In genomic region chr13:73303858-73304257, GRCh38 we compare ENCODE assay signal across 11 cellular contexts.
DNase-seq lines count a peak whose midpoint lies in the region; ATAC-seq and TF ChIP-seq lines count a peak whose summit lies in the region.
"Had no signal": no experiment of that assay in that cellular context is flagged by ENCODE, and none has a peak within 500 bp of the region (broad histone marks: within the 10 kb centered on the region; RNA-seq: fewer than 3 reads in every experiment).

No MANE protein-coding gene starts in this region.

- no peaks in the 10 kb centered on the region for H3K79me2 ChIP-seq in Karpas-422 (ENCODE audit: low read length)

- H3K9ac ChIP-seq in Karpas-422 (ENCODE audit: low read length): no peak overlapping the region

- H3K27me3 ChIP-seq in Karpas-422 (ENCODE audit: low read length): no peaks in the 10 kb centered on the region

- no peaks in the 10 kb centered on the region for H3K9me3 ChIP-seq in Karpas-422 (ENCODE audit: low read length)

- DNase-seq in activated T-cell treated with anti-CD3 and anti-CD28 coated beads for 24 hours (ENCODE audit: low read depth) (peak; percentile 9), RPMI8226 (peak; percentile 77), epithelial cell of proximal tubule (ENCODE audit: low read depth) (peak; percentile 83), Karpas-422 (no peak), AG08395 (ENCODE audit: low spot score) (no peak), left colon (no peak)
- no peak for DNase-seq in activated T-cell treated with anti-CD3 and anti-CD28 coated beads, Interleukin-2, amount 50 U/mL, for 1 hour
- peak; percentile 45 for DNase-seq in stimulated activated CD4-positive, alpha-beta T cell treated with anti-CD3 and anti-CD28 coated beads, Interleukin-4, amount 100 ng/mL, for 24 hours
- DNase-seq: activated CD4-positive, alpha-beta T cell treated with anti-CD3 and anti-CD28 coated beads, Interleukin-2, amount 50 U/mL, for 1 hour; NCI-H1417 treated with DMSO at 0.1 percent for 48 hours; NCI-H748 treated with DMSO at 0.1 percent for 48 hours had no signal

- no peak overlapping the region for H3K4me3 ChIP-seq in epithelial cell of proximal tubule (ENCODE audit: low read depth, low read length)
- H3K4me3 ChIP-seq in Karpas-422 (ENCODE audit: low read length): no peak overlapping the region

- H3K27ac ChIP-seq in Karpas-422 (ENCODE audit: low read length): no peak overlapping the region

- no peak for ATAC-seq in left colon

- no peak overlapping the region for H2AFZ ChIP-seq in Karpas-422 (ENCODE audit: low read length)

- no peaks in the 10 kb centered on the region for H4K20me1 ChIP-seq in Karpas-422 (ENCODE audit: insufficient read depth, low read depth, low read length)

- no peaks in the 10 kb centered on the region for H3K4me1 ChIP-seq in Karpas-422 (ENCODE audit: low read length)

- no peak overlapping the region for H3K4me2 ChIP-seq in Karpas-422 (ENCODE audit: low read depth, low read length, poor library complexity, severe bottlenecking)

- no peaks in the 10 kb centered on the region for H3K9me2 ChIP-seq in Karpas-422 (replicated peaks; ENCODE audit: insufficient read depth, low read length)

- no peaks in the 10 kb centered on the region for H3K36me3 ChIP-seq in Karpas-422 (ENCODE audit: insufficient read depth, low read length)

- intact Hi-C loops in left colon (cut with DNase I, micrococcal nuclease): no loop called here

- TF ChIP-seq CTCF in epithelial cell of proximal tubule (conservative IDR thresholded peaks at IDR 0.05; ENCODE audit: low read depth, low read length): no peak

Comparison
In these comparisons a context has a peak if more than half of its experiments do, and no peak if none do; other contexts are left out.
1. DNase-seq: peak in activated T-cell treated with anti-CD3 and anti-CD28 coated beads for 24 hours (single experiment), RPMI8226 (single experiment), epithelial cell of proximal tubule (single experiment) and stimulated activated CD4-positive, alpha-beta T cell treated with anti-CD3 and anti-CD28 coated beads, Interleukin-4, amount 100 ng/mL, for 24 hours (single experiment); none in activated T-cell treated with anti-CD3 and anti-CD28 coated beads, Interleukin-2, amount 50 U/mL, for 1 hour (single experiment), Karpas-422 (single experiment), AG08395 (single experiment) and left colon (0 of 2).